Comparison of ENCODE assay signal across 22 cellular contexts in the genomic region with DNA sequence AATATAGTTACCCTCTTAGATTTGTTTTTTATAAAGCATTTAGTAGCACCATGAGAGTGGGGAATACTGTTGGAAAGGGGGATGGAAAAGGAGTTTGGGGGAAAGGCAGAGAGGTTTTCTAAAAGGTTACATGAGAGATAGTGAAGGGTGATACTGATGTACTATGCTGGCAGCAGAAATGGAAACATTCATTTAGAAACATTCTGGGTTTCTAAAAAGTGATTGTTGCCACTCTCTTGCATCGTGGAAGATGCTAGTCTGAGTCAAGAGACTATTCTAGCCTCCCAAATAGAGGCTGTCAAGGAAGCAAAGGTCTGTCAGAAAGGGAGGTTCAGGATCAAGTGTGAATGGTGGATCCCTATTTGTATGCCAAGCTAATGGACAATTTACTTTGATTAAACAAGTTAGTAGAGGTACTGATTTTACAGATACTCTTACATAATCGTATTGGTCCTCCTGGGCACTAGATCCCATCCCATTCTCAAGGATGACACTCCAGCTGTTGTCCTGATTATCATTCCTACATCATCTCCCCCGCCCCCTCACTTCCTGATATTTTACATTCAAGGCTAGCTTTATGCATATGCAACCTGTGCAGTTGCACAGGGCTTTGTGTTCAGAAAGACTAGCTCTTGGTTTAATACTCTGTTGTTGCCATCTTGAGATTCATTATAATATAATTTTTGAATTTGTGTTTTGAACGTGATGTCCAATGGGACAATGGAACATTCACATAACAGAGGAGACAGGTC.
"Had no signal": no experiment of that assay in that cellular context is flagged by ENCODE, and none has a peak within 500 bp of the region (broad histone marks: within the 10 kb centered on the region; RNA-seq: fewer than 3 reads in every experiment).

No MANE protein-coding gene starts in this region.

- H3K4me1 ChIP-seq: lower lobe of right lung had no signal

- H3K36me3 ChIP-seq: esophagus muscularis mucosa, gastroesophageal sphincter, heart left ventricle, left lung, lower lobe of right lung had no signal

- H3K36me3 Mint-ChIP-seq: immature natural killer cell, mesothelial cell of epicardium had no signal

- H3K4me3 ChIP-seq: coronary artery, dorsolateral prefrontal cortex, esophagus muscularis mucosa, gastroesophageal sphincter, heart left ventricle, hepatocyte, left lung, lower lobe of right lung, mucosa of descending colon had no signal

- H3K4me3 Mint-ChIP-seq: immature natural killer cell, mesothelial cell of epicardium, naive B cell had no signal

- ATAC-seq: foreskin keratinocyte, gastroesophageal sphincter, heart left ventricle, left lung, left ventricle myocardium superior, lower lobe of right lung, mucosa of descending colon had no signal

- H3K27ac ChIP-seq: coronary artery, dorsolateral prefrontal cortex, esophagus muscularis mucosa, foreskin keratinocyte, gastroesophageal sphincter, heart left ventricle, hepatocyte, left lung, lower lobe of right lung had no signal

- H3K27ac Mint-ChIP-seq: immature natural killer cell, mesothelial cell of epicardium, naive B cell had no signal

- DNase-seq: dermis blood vessel endothelial cell; dorsolateral prefrontal cortex; effector CD4-positive, alpha-beta T cell; effector memory CD4-positive, alpha-beta T cell; foreskin keratinocyte; heart left ventricle; hypothalamus; immature natural killer cell; islet precursor cell; kidney; kidney glomerular epithelial cell; left lung; left ventricle myocardium superior; lower lobe of right lung; mesenchymal stem cell; mucosa of descending colon; naive B cell had no signal
